ENCODE assay signal across 16 cellular contexts in the genomic region with DNA sequence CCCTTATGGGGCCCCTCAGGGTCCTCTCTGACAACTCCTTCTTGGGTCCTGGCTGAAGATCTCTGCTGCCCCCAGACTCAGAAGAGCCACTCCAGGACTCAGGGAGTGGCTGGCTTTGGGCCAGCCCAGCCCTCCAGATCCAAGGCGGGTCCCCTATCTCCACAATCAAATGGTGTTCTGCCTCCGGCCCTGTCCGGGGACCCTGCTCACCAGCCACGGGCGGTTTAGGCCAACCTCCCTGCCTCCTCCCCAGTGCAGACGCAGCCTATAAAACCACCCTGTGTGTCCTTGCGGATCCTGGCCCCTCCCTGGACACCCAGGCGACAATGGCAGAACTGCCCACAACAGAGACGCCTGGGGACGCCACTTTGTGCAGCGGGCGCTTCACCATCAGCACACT. TPM values are rescaled to one million over a fixed set of nuclear protein-coding genes. Genes with fewer than 3 reads are reported as not detected.
DNase-seq lines count a peak whose midpoint lies in the region; ATAC-seq, FAIRE-seq and TF ChIP-seq lines count a peak whose summit lies in the region.
"Had no signal": no experiment of that assay in that cellular context is flagged by ENCODE, and none has a peak within 500 bp of the region (broad histone marks: within the 10 kb centered on the region; RNA-seq: fewer than 3 reads in every experiment).

A gene with protein sequence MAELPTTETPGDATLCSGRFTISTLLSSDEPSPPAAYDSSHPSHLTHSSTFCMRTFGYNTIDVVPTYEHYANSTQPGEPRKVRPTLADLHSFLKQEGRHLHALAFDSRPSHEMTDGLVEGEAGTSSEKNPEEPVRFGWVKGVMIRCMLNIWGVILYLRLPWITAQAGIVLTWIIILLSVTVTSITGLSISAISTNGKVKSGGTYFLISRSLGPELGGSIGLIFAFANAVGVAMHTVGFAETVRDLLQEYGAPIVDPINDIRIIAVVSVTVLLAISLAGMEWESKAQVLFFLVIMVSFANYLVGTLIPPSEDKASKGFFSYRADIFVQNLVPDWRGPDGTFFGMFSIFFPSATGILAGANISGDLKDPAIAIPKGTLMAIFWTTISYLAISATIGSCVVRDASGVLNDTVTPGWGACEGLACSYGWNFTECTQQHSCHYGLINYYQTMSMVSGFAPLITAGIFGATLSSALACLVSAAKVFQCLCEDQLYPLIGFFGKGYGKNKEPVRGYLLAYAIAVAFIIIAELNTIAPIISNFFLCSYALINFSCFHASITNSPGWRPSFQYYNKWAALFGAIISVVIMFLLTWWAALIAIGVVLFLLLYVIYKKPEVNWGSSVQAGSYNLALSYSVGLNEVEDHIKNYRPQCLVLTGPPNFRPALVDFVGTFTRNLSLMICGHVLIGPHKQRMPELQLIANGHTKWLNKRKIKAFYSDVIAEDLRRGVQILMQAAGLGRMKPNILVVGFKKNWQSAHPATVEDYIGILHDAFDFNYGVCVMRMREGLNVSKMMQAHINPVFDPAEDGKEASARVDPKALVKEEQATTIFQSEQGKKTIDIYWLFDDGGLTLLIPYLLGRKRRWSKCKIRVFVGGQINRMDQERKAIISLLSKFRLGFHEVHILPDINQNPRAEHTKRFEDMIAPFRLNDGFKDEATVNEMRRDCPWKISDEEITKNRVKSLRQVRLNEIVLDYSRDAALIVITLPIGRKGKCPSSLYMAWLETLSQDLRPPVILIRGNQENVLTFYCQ (plus strand): TSS at position 298 of the 400 bp plus-strand sequence. CDS start 29 bp downstream, at position 327.

- no peak within 1 kb of the TSS for H3K27ac ChIP-seq in HepG2 (ENCODE audit: extremely low read length, insufficient read depth, low read length)
- H3K27ac ChIP-seq in right lobe of liver, result no peak within 1 kb of the TSS
- no peak within 1 kb of the TSS for H3K27ac ChIP-seq in mesenchymal stem cell (ENCODE audit: low read length, poor library complexity, severe bottlenecking)
- no peak within 1 kb of the TSS for H3K27ac ChIP-seq in right atrium auricular region

- no peak within 1 kb of the TSS for H2BK120ac ChIP-seq in mesenchymal stem cell (ENCODE audit: low read depth, low read length)

- FAIRE-seq in HepG2 (lab: Jason Lieb, UNC), result no peak

- H3K4me1 Mint-ChIP-seq in T-helper 17 cell, result peaks cover 36% of the 10 kb centered on the region
- peaks cover 53% of the 10 kb centered on the region for H3K4me1 Mint-ChIP-seq in type B pancreatic cell (ENCODE audit: unreplicated experiment)

- ATAC-seq in HepG2 (no peak), right lobe of liver (no peak), T-helper 17 cell (no peak)

- 74% methylated on average over 12 of the region's 12 CpGs for WGBS in HepG2 (ENCODE audit: low lambda C conversion rate)
- no CpG with 5 or more reads among the region's 12 CpGs for WGBS in right lobe of liver (ENCODE audit: insufficient coverage, low coverage, low lambda C conversion rate, missing lambda C conversion rate)
- 76% methylated on average over 12 of the region's 12 CpGs for WGBS in mesenchymal stem cell

- H3K27me3 Mint-ChIP-seq in T-helper 17 cell (no peaks in the 10 kb centered on the region), type B pancreatic cell (no peaks in the 10 kb centered on the region)
- H3K27me3 Mint-ChIP-seq: CD4-positive, alpha-beta T cell had no signal

- H3K27ac Mint-ChIP-seq in T-helper 17 cell (peak within 1 kb of the TSS; percentile 63), type B pancreatic cell (peak within 1 kb of the TSS; percentile 55)

- TF ChIP-seq CTCF in HepG2 (CRISPR knock-in tag; IDR thresholded peaks at IDR 0.05) (no peak), right lobe of liver (IDR thresholded peaks at IDR 0.05) (no peak), type B pancreatic cell (conservative IDR thresholded peaks at IDR 0.05) (no peak), right atrium auricular region (IDR thresholded peaks at IDR 0.05) (no peak)

- H4K8ac ChIP-seq in mesenchymal stem cell (ENCODE audit: low read length), result no peak within 1 kb of the TSS

- TF ChIP-seq EP300 in HepG2 (IDR thresholded peaks at IDR 0.05; ENCODE audit: low read depth in 2 of 2, low read length in 2 of 2), result no peak
- no peak for TF ChIP-seq EP300 in HepG2 (CRISPR knock-in tag; IDR thresholded peaks at IDR 0.05; ENCODE audit: borderline replicate concordance)

- no peaks in the 10 kb centered on the region for H3K79me1 ChIP-seq in mesenchymal stem cell (replicated peaks; ENCODE audit: low read length, poor library complexity, severe bottlenecking)

- no peaks in the 10 kb centered on the region for H3K9me3 Mint-ChIP-seq in type B pancreatic cell
- H3K9me3 Mint-ChIP-seq: CD4-positive, alpha-beta T cell had no signal

- no TSS peak for BruUV-seq in HepG2 (replicated peaks; lab: Mats Ljungman, UMichigan)

- TF ChIP-seq POLR2A in HepG2 (IDR thresholded peaks at IDR 0.05; ENCODE audit: insufficient read depth in 1 of 2, low read depth in 2 of 2, low read length in 2 of 2) (no peak), right lobe of liver (IDR thresholded peaks at IDR 0.05) (no peak)

- H3K36me3 ChIP-seq in HepG2 (replicated peaks in 1 of 2; ENCODE audit: control insufficient read depth in 1 of 2, insufficient read depth in 2 of 2, low read length in 2 of 2) (no peaks in the 10 kb centered on the region), right lobe of liver (no peaks in the 10 kb centered on the region), mesenchymal stem cell (ENCODE audit: control insufficient read depth in 1 of 2, insufficient read depth in 2 of 2, low read depth in 1 of 2, low read length in 2 of 2) (no peaks in the 10 kb centered on the region), right atrium auricular region (no peaks in the 10 kb centered on the region)

- no peak within 1 kb of the TSS for H3K4ac ChIP-seq in mesenchymal stem cell (ENCODE audit: low read depth in 1 of 2, low read length in 2 of 2)

- H3K9me3 ChIP-seq in HepG2 (ENCODE audit: low read length) (no peaks in the 10 kb centered on the region), right lobe of liver (no peaks in the 10 kb centered on the region), T-helper 17 cell (ENCODE audit: control insufficient read depth, low read length, poor library complexity, severe bottlenecking) (no peaks in the 10 kb centered on the region), mesenchymal stem cell (ENCODE audit: control insufficient read depth, low read length) (no peaks in the 10 kb centered on the region), right atrium auricular region (no peaks in the 10 kb centered on the region)

- no peak within 1 kb of the TSS for H4K91ac ChIP-seq in mesenchymal stem cell (ENCODE audit: low read length)

- H3K27me3 ChIP-seq in HepG2 (ENCODE audit: control insufficient read depth in 1 of 2, insufficient read depth in 2 of 2, low read length in 2 of 2), result no peaks in the 10 kb centered on the region
- H3K27me3 ChIP-seq in right lobe of liver, result no peaks in the 10 kb centered on the region
- H3K27me3 ChIP-seq in mesenchymal stem cell (ENCODE audit: control insufficient read depth in 1 of 2, insufficient read depth in 1 of 2, low read length in 2 of 2), result peaks cover 0 to 24% of the 10 kb centered on the region in 2 experiments
- no peaks in the 10 kb centered on the region for H3K27me3 ChIP-seq in right atrium auricular region

- in situ Hi-C loops in HepG2 (cut with HindIII; ENCODE audit: extremely low pct_ligation_motif_present, low pct_unique_long_range_greater_than_20kb), result loop anchor here (5.0 kb wide), 2 partner anchors 73 to 87 kb away; no protein-coding TSS in a partner anchor

- H4K20me1 ChIP-seq in HepG2 (ENCODE audit: insufficient read depth, low read length), result no peaks in the 10 kb centered on the region

- POLR2A ChIA-PET in HepG2 (lab: Yijun Ruan, JAX), result interaction anchor here (1.1 to 1.2 kb wide), 2 partner anchors 67 to 68 kb away, joined by 3 to 4 read pairs; a partner anchor contains a TSS

- no peak within 1 kb of the TSS for H3K18ac ChIP-seq in mesenchymal stem cell (ENCODE audit: low read depth in 1 of 2, low read length in 2 of 2)

- H3K36me3 Mint-ChIP-seq in T-helper 17 cell (ENCODE audit: low read depth), result no peaks in the 10 kb centered on the region
- H3K36me3 Mint-ChIP-seq in type B pancreatic cell, result no peaks in the 10 kb centered on the region

- H3K79me2 ChIP-seq in HepG2 (ENCODE audit: insufficient read depth, low read length), result no peaks in the 10 kb centered on the region

- H3K4me1 ChIP-seq in HepG2 (ENCODE audit: insufficient read depth, low read length) (peaks cover 79% of the 10 kb centered on the region), right lobe of liver (no peaks in the 10 kb centered on the region), mesenchymal stem cell (ENCODE audit: control insufficient read depth, insufficient read depth, low read depth, low read length) (peaks cover 33% of the 10 kb centered on the region), right atrium auricular region (peaks cover 0 to 6% of the 10 kb centered on the region in 2 donors)

- H3K23ac ChIP-seq in mesenchymal stem cell (ENCODE audit: low read length in 2 of 2), result no peak within 1 kb of the TSS

- H3K4me3 Mint-ChIP-seq in T-helper 17 cell, result no peak within 1 kb of the TSS
- H3K4me3 Mint-ChIP-seq in type B pancreatic cell, result peak within 1 kb of the TSS; percentile 57
- H3K4me3 Mint-ChIP-seq: CD4-positive, alpha-beta T cell had no signal

- intact Hi-C loops in HepG2 (cut with micrococcal nuclease; ENCODE audit: unreplicated experiment) (loop anchor here (5.0 to 10.0 kb wide), 2 partner anchors 193 to 260 kb away; a partner anchor contains a TSS), right lobe of liver (cut with DNase I) (loop anchor here in 1 of 2 donors (5.0 kb wide), 1 partner anchor 87 kb away; no protein-coding TSS in a partner anchor)

- CTCF ChIA-PET in HepG2 (lab: Yijun Ruan, JAX; ENCODE audit: low intra/inter-chr PET ratio, low total read pairs), result no interaction called here

- no peak for TF ChIP-seq RAD21 in HepG2 (CRISPR knock-in tag; IDR thresholded peaks at IDR 0.05)

- H2AFZ ChIP-seq in HepG2 (ENCODE audit: low read length) (no peak within 1 kb of the TSS), mesenchymal stem cell (ENCODE audit: low read depth, low read length) (no peak within 1 kb of the TSS)

- H3K14ac ChIP-seq in mesenchymal stem cell (ENCODE audit: low read length in 2 of 2), result no peak within 1 kb of the TSS

- H3K4me3 ChIP-seq in HepG2 (replicated peaks in 1 of 3; ENCODE audit: insufficient read depth in 1 of 3, low read depth in 2 of 3, low read length in 3 of 3), result no peak within 1 kb of the TSS; a peak in 1 of 6 replicates
- H3K4me3 ChIP-seq in right lobe of liver, result no peak within 1 kb of the TSS
- H3K4me3 ChIP-seq in mesenchymal stem cell (ENCODE audit: insufficient read depth in 1 of 2, low read depth in 1 of 2, low read length in 2 of 2), result no peak within 1 kb of the TSS
- no peak within 1 kb of the TSS for H3K4me3 ChIP-seq in right atrium auricular region

- H2BK15ac ChIP-seq in mesenchymal stem cell (ENCODE audit: low read depth, poor library complexity, severe bottlenecking), result no peak within 1 kb of the TSS

- peak within 1 kb of the TSS in 1 of 2 experiments; percentile 29 for H2BK12ac ChIP-seq in mesenchymal stem cell (ENCODE audit: low read length in 2 of 2)

- H3K4me2 ChIP-seq in HepG2 (ENCODE audit: low read depth, low read length) (no peak within 1 kb of the TSS), mesenchymal stem cell (ENCODE audit: low read length, poor library complexity, severe bottlenecking) (no peak within 1 kb of the TSS)

- H2BK5ac ChIP-seq in mesenchymal stem cell (ENCODE audit: low read depth, low read length, poor library complexity, severe bottlenecking), result no peak within 1 kb of the TSS

- H2AK5ac ChIP-seq in mesenchymal stem cell (ENCODE audit: low read length, severe bottlenecking), result peak within 1 kb of the TSS; percentile 10

- DNase-seq in HepG2 (ENCODE audit: low spot score) (no peak), right lobe of liver (no peak), T-helper 17 cell (no peak), mesenchymal stem cell (no peak), type B pancreatic cell (ENCODE audit: extremely low spot score, unreplicated experiment) (no peak), glomerular visceral epithelial cell (ENCODE audit: extremely low spot score) (no peak), SKM-1 treated with dmso at 0.1 percent for 144 hours (lab: John Stamatoyannopoulos, UW; ENCODE audit: unreplicated experiment) (no peak), right atrium auricular region (ENCODE audit: low spot score) (no peak)
- DNase-seq: CD4-positive, alpha-beta T cell; GOT3; Kasumi-1; NCI-H187 treated with DMSO at 0.1 percent for 48 hours; NCI-H82; RPMI8226 had no signal

- H3K9ac ChIP-seq in HepG2 (ENCODE audit: insufficient read depth, low read depth, low read length) (no peak within 1 kb of the TSS), mesenchymal stem cell (ENCODE audit: low read length) (no peak within 1 kb of the TSS)

RNA-seq across cellular contexts. Expression of the gene that starts here (rescaled TPM):
- not detected in 2 replicates for total RNA-seq in HepG2 (2016; rRNA removed; fragmentation: Illumina TruSeq; extraction: Trizol)
- 0.35 TPM in 1 of 2 replicates, not detected in the other for total RNA-seq in HepG2 (2016; cell fraction: cytosol; rRNA removed; fragmentation: Illumina TruSeq; extraction: Trizol; ENCODE audit: low read depth)
- not detected in 2 replicates for total RNA-seq in HepG2 (2016; cell fraction: insoluble cytoplasmic fraction; rRNA removed; fragmentation: Illumina TruSeq; extraction: Trizol)
- total RNA-seq in HepG2 (2016; cell fraction: membrane; rRNA removed; fragmentation: Illumina TruSeq; extraction: Trizol), result 0.07 and 0.40 TPM in 2 replicates
- total RNA-seq in HepG2 (2016; cell fraction: nucleus; rRNA removed; fragmentation: Illumina TruSeq; extraction: Trizol), result not detected in 2 replicates
- 5.1 and 6.2 TPM in 2 replicates for polyA plus RNA-seq in HepG2 (2011; rRNA removed)
- polyA plus RNA-seq in HepG2 (2011; cell fraction: cytosol; rRNA removed), result 1.6 and 1.7 TPM in 2 replicates
- polyA plus RNA-seq in HepG2 (2011; cell fraction: nucleus; rRNA removed), result 21.0 and 30.1 TPM in 2 replicates
- polyA plus RNA-seq in HepG2 (2012), result 1.9 and 3.9 TPM in 2 replicates
- not detected in 2 replicates for polyA plus RNA-seq in HepG2 (2016; cell fraction: cytosol; fragmentation: Illumina TruSeq; extraction: Trizol; ENCODE audit: low read depth)
- polyA plus RNA-seq in HepG2 (2016; cell fraction: insoluble cytoplasmic fraction; fragmentation: Illumina TruSeq; extraction: Trizol; ENCODE audit: low read depth), result not detected in 2 replicates
- not detected in 2 replicates for polyA plus RNA-seq in HepG2 (2016; cell fraction: membrane; fragmentation: Illumina TruSeq; extraction: Trizol; ENCODE audit: low read depth)
- not detected in 2 replicates for polyA plus RNA-seq in HepG2 (2016; cell fraction: nucleus; fragmentation: Illumina TruSeq; extraction: Trizol; ENCODE audit: insufficient read depth, low read depth)
- 8.9 and 232 TPM in 2 replicates for polyA minus RNA-seq in HepG2 (2011; rRNA and poly(A)+ RNA removed; ENCODE audit: low replicate concordance)
- polyA minus RNA-seq in HepG2 (2011; cell fraction: cytosol; rRNA and poly(A)+ RNA removed), result 2.2 and 2.3 TPM in 2 replicates
- polyA minus RNA-seq in HepG2 (2011; cell fraction: nucleus; rRNA and poly(A)+ RNA removed), result 7.0 and 7.5 TPM in 2 replicates
- total RNA-seq in right lobe of liver, result not detected
- not detected for total RNA-seq in T-helper 17 cell
- polyA plus RNA-seq in mesenchymal stem cell (2013, experiment 1 of 2), result not detected
- not detected for polyA plus RNA-seq in mesenchymal stem cell (2013, experiment 2 of 2)
- total RNA-seq in type B pancreatic cell (ENCODE audit: low replicate concordance), result 0.31 and 4.2 TPM in 2 replicates
- total RNA-seq in right atrium auricular region, result not detected
- total RNA-seq: A673; CD4-positive, alpha-beta T cell; NCI-H460 had no signal
